ENCODE assay signal across 1 cellular context in genomic region chr7:135670179-135670578, GRCh38.
TF ChIP-seq lines count a peak whose summit lies in the region.

No MANE protein-coding gene starts in this region.

TF ChIP-seq in endothelial cell of umbilical vein, 7 proteins besides CTCF, POLR2A, EP300 and RAD21:
- TF ChIP-seq GATA2 (IDR thresholded peaks at IDR 0.05; ENCODE audit: insufficient read depth, insufficient read length, low read depth, low read length) (no peak), JUN (IDR thresholded peaks at IDR 0.05; ENCODE audit: borderline replicate concordance, insufficient read depth, insufficient read length, low read depth) (no peak), MYC (IDR thresholded peaks at IDR 0.05; ENCODE audit: low read depth, low read length) (no peak), FOS (IDR thresholded peaks at IDR 0.05; ENCODE audit: borderline replicate concordance, insufficient read depth, low read length) (no peak), EZH2 (IDR thresholded peaks at IDR 0.05; ENCODE audit: borderline replicate concordance, low read depth, low read length, severe bottlenecking) (no peak), POLR2AphosphoS5 (IDR thresholded peaks at IDR 0.05; ENCODE audit: insufficient read depth, low read depth, low read length) (no peak), MAX (IDR thresholded peaks at IDR 0.05; ENCODE audit: insufficient read depth, insufficient read length) (no peak)
